Comparison of ENCODE assay signal across 23 cellular contexts in the genomic region with DNA sequence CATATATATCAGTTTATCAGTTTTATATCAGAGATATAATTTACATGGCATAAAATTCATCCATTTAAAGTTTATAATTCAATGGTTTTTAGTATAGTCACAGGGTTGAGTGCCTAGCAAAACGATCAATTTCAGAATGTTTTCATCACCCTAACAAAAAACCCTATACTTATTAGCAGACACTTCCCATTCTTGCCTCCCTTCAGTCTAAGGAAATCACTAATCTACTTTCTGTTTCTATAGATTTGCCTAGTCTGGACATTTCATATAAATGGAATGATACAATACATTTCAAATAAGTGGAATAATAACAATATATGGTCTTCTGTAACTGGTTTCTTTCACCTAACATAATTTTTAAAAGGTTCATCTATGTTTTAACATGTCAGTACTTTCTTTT.
DNase-seq lines count a peak whose midpoint lies in the region; ATAC-seq lines count a peak whose summit lies in the region.
"Had no signal": no experiment of that assay in that cellular context is flagged by ENCODE, and none has a peak within 500 bp of the region (broad histone marks: within the 10 kb centered on the region; RNA-seq: fewer than 3 reads in every experiment).

No MANE protein-coding gene starts in this region.

- ATAC-seq in memory B cell (ENCODE audit: low read depth), result peak; percentile 53
- ATAC-seq in GM21515 (IDR thresholded peaks at IDR 0.05; ENCODE audit: unreplicated experiment), result no peak
- ATAC-seq: HepG2, K562 had no signal

- H3K4me1 Mint-ChIP-seq in activated naive CD4-positive, alpha-beta T cell treated with anti-CD3 and anti-CD28 coated beads, Interleukin-2, amount 50 U/mL, for 24 hours, result peaks cover 75% of the 10 kb centered on the region
- H3K4me1 Mint-ChIP-seq in memory B cell, result peaks cover 36% of the 10 kb centered on the region

- H3K36me3 Mint-ChIP-seq in activated naive CD4-positive, alpha-beta T cell treated with anti-CD3 and anti-CD28 coated beads, Interleukin-2, amount 50 U/mL, for 24 hours, result peaks cover 7% of the 10 kb centered on the region
- peaks cover 5% of the 10 kb centered on the region for H3K36me3 Mint-ChIP-seq in memory B cell

- no peaks in the 10 kb centered on the region for H3K9me3 Mint-ChIP-seq in activated naive CD4-positive, alpha-beta T cell treated with anti-CD3 and anti-CD28 coated beads, Interleukin-2, amount 50 U/mL, for 24 hours
- H3K9me3 Mint-ChIP-seq in memory B cell, result peaks cover 3% of the 10 kb centered on the region

- H3K4me3 Mint-ChIP-seq in activated naive CD4-positive, alpha-beta T cell treated with anti-CD3 and anti-CD28 coated beads, Interleukin-2, amount 50 U/mL, for 24 hours, result no peak overlapping the region
- H3K4me3 Mint-ChIP-seq in memory B cell, result no peak overlapping the region

- H3K27me3 Mint-ChIP-seq in activated naive CD4-positive, alpha-beta T cell treated with anti-CD3 and anti-CD28 coated beads, Interleukin-2, amount 50 U/mL, for 24 hours, result no peaks in the 10 kb centered on the region
- no peaks in the 10 kb centered on the region for H3K27me3 Mint-ChIP-seq in memory B cell

- peak overlapping the region; percentile 78 for H3K27ac Mint-ChIP-seq in activated naive CD4-positive, alpha-beta T cell treated with anti-CD3 and anti-CD28 coated beads, Interleukin-2, amount 50 U/mL, for 24 hours
- H3K27ac Mint-ChIP-seq in memory B cell, result no peak overlapping the region

- no peak for DNase-seq in activated naive CD4-positive, alpha-beta T cell (lab: John Stamatoyannopoulos, UW)
- DNase-seq in OCI-M1 (lab: John Stamatoyannopoulos, UW) (peak; percentile 38), memory B cell (ENCODE audit: low spot score in 2 of 2) (no peak), NCI-H1105 (lab: John Stamatoyannopoulos, UW) (no peak), NCI-H146 (lab: John Stamatoyannopoulos, UW) (no peak), NCI-H526 treated with DMSO at 0.1 percent for 48 hours (lab: John Stamatoyannopoulos, UW) (no peak)
- DNase-seq: ACHN, C1 segment of cervical spinal cord, DMS53, H7, MM.1S, NCI-H1092, NCI-H2081, NCI-H2171, NCI-H345, NCI-H524 treated with DMSO at 0.1 percent for 48 hours, PC-9, RPMI8226, SHP77 had no signal
